31 cellular contexts compared by ENCODE assay signal in genomic region chr14:24597403-24597802, GRCh38.
"Had no signal": no experiment of that assay in that cellular context is flagged by ENCODE, and none has a peak within 500 bp of the region (broad histone marks: within the 10 kb centered on the region; RNA-seq: fewer than 3 reads in every experiment).

No MANE protein-coding gene starts in this region.

- DNase-seq: activated CD4-positive, alpha-beta T cell treated with anti-CD3 and anti-CD28 coated beads for 36 hours; activated CD4-positive, CD25-positive, alpha-beta regulatory T cell; activated CD8-positive, alpha-beta memory T cell treated with anti-CD3 and anti-CD28 coated beads, Interleukin-2, amount 10 ng/mL, durations not matched to agents 7 days and 5 days; activated CD8-positive, alpha-beta T cell treated with anti-CD3 and anti-CD28 coated beads, Interleukin-2, amount 10 ng/mL, durations not matched to agents 7 days and 5 days; activated T-cell treated with anti-CD3 and anti-CD28 coated beads, Interleukin-2, amount 50 U/mL, for 48 hours; aorta; cortex of kidney; effector memory CD8-positive, alpha-beta T cell; erythroblast; gastrocnemius medialis; glutamatergic neuron; left cardiac atrium; left ventricle myocardium superior; naive B cell; nephron progenitor cell; stimulated activated CD4-positive, alpha-beta T cell treated with anti-CD3 and anti-CD28 coated beads, Interleukin-12 subunit alpha, Interleukin-12 subunit beta, amount 100 ng/mL, for 4 hours; stimulated activated CD4-positive, alpha-beta T cell treated with anti-CD3 and anti-CD28 coated beads, Interleukin-4, amount 100 ng/mL, for 1 hour; stimulated activated naive CD8-positive, alpha-beta T cell treated with anti-CD3 and anti-CD28 coated beads, Interleukin-15, amount 100 ng/mL, for 72 hours; tibial artery; upper lobe of right lung had no signal

- H3K9me3 ChIP-seq: neutrophil, upper lobe of right lung had no signal

- ATAC-seq: activated CD4-positive, alpha-beta T cell treated with anti-CD3 and anti-CD28 coated beads for 36 hours; activated CD8-positive, alpha-beta memory T cell treated with anti-CD3 and anti-CD28 coated beads, Interleukin-2, amount 10 ng/mL, durations not matched to agents 7 days and 5 days; activated CD8-positive, alpha-beta T cell treated with anti-CD3 and anti-CD28 coated beads, Interleukin-2, amount 10 ng/mL, durations not matched to agents 7 days and 5 days; effector memory CD8-positive, alpha-beta T cell; gastrocnemius medialis; left cardiac atrium; left ventricle myocardium superior; sciatic nerve; stimulated activated naive CD8-positive, alpha-beta T cell treated with anti-CD3 and anti-CD28 coated beads, Interleukin-15, amount 100 ng/mL, for 72 hours; upper lobe of right lung had no signal

- H3K27ac Mint-ChIP-seq: activated CD4-positive, alpha-beta T cell treated with anti-CD3 and anti-CD28 coated beads for 36 hours; activated CD8-positive, alpha-beta memory T cell treated with anti-CD3 and anti-CD28 coated beads, Interleukin-2, amount 10 ng/mL, durations not matched to agents 7 days and 5 days; activated CD8-positive, alpha-beta T cell treated with anti-CD3 and anti-CD28 coated beads, Interleukin-2, amount 10 ng/mL, durations not matched to agents 7 days and 5 days; activated naive CD4-positive, alpha-beta T cell treated with anti-CD3 and anti-CD28 coated beads, Interleukin-2, amount 50 U/mL, for 24 hours; activated T-helper 2 cell treated with anti-CD3 and anti-CD28 coated beads, Interferon-gamma antibody, Interleukin-2, Interleukin-4, amounts not matched to agents 10 μg/mL and 5 μg/mL and 100 μg/mL, durations not matched to agents 14 hours and 24 hours and 36 hours; brain; effector memory CD8-positive, alpha-beta T cell; mesothelial cell of epicardium; naive B cell; nephron progenitor cell; progenitor cell of endocrine pancreas; stimulated activated naive CD8-positive, alpha-beta T cell treated with anti-CD3 and anti-CD28 coated beads, Interleukin-15, amount 100 ng/mL, for 72 hours; T-helper 2 cell treated with Interferon-gamma antibody and Interleukin-4, amounts not matched to agents 5 μg/mL and 100 μg/mL, for 36 hours had no signal

- H3K27ac ChIP-seq: gastrocnemius medialis, hepatocyte, neutrophil, skin epidermis, tibial artery, upper lobe of right lung had no signal

- H3K4me3 ChIP-seq: gastrocnemius medialis, hepatocyte, skin epidermis, tibial artery, upper lobe of right lung had no signal

- H3K27me3 ChIP-seq: gastrocnemius medialis, hepatocyte, neutrophil, tibial artery, upper lobe of right lung had no signal

- H3K4me1 ChIP-seq: gastrocnemius medialis, tibial artery, upper lobe of right lung had no signal

- H3K36me3 ChIP-seq: gastrocnemius medialis, neutrophil, tibial artery, upper lobe of right lung had no signal

- H3K4me3 Mint-ChIP-seq: activated CD4-positive, alpha-beta T cell treated with anti-CD3 and anti-CD28 coated beads for 36 hours; activated CD8-positive, alpha-beta memory T cell treated with anti-CD3 and anti-CD28 coated beads, Interleukin-2, amount 10 ng/mL, durations not matched to agents 7 days and 5 days; activated CD8-positive, alpha-beta T cell treated with anti-CD3 and anti-CD28 coated beads, Interleukin-2, amount 10 ng/mL, durations not matched to agents 7 days and 5 days; activated naive CD4-positive, alpha-beta T cell treated with anti-CD3 and anti-CD28 coated beads, Interleukin-2, amount 50 U/mL, for 24 hours; brain; effector memory CD8-positive, alpha-beta T cell; mesothelial cell of epicardium; naive B cell; nephron progenitor cell; stimulated activated naive CD8-positive, alpha-beta T cell treated with anti-CD3 and anti-CD28 coated beads, Interleukin-15, amount 100 ng/mL, for 72 hours; T-helper 2 cell treated with Interferon-gamma antibody and Interleukin-4, amounts not matched to agents 5 μg/mL and 100 μg/mL, for 36 hours had no signal

- FAIRE-seq: keratinocyte had no signal

- H3K4me2 ChIP-seq: hepatocyte had no signal

- H3K36me3 Mint-ChIP-seq: brain, mesothelial cell of epicardium had no signal

- H2AFZ ChIP-seq: hepatocyte had no signal

- H3K27me3 Mint-ChIP-seq: progenitor cell of endocrine pancreas had no signal

- H3K4me1 Mint-ChIP-seq: activated naive CD4-positive, alpha-beta T cell treated with anti-CD3 and anti-CD28 coated beads, Interleukin-2, amount 50 U/mL, for 24 hours; brain; mesothelial cell of epicardium; nephron progenitor cell had no signal

- H3K79me2 ChIP-seq: hepatocyte had no signal
